10 cellular contexts compared by ENCODE assay signal in the genomic region with DNA sequence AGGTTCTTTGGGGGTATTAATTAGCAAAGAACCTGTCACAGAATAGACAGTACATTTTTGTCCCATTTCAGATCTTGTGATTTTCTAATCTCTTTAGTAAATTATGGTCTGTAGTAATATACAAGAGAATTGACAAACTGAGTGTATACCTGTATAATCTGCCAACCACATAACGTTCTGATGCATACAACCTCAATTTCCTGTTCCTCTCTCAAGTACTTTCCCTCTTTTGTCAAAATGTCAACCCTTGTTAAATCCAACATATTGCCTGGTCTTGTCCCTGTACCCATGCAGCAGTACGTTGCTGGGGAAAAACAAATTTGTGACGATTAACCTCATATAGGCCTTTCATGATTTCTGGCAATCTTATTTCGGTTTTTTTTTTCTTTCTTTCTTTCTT. TPM values are rescaled to one million over a fixed set of nuclear protein-coding genes. Genes with fewer than 3 reads are reported as not detected.
DNase-seq lines count a peak whose midpoint lies in the region; ATAC-seq and TF ChIP-seq lines count a peak whose summit lies in the region.
"Had no signal": no experiment of that assay in that cellular context is flagged by ENCODE, and none has a peak within 500 bp of the region (broad histone marks: within the 10 kb centered on the region; RNA-seq: fewer than 3 reads in every experiment).

No MANE protein-coding gene starts in this region.

- peak overlapping the region in 1 of 2 donors; percentile 94 for H3K4me3 Mint-ChIP-seq in effector memory CD8-positive, alpha-beta T cell

- H3K4me1 ChIP-seq in OCI-LY1 (ENCODE audit: insufficient read depth, low read length, severe bottlenecking) (peaks cover 27% of the 10 kb centered on the region), osteoblast (ENCODE audit: insufficient read depth, low read length) (peaks cover 23% of the 10 kb centered on the region)

- H3K4me2 ChIP-seq in OCI-LY1 (ENCODE audit: low read length) (peak overlapping the region; percentile 90), osteoblast (ENCODE audit: insufficient read depth, low read length) (peak overlapping the region; percentile 82)

- peak overlapping the region; percentile 35 for H3K27ac ChIP-seq in OCI-LY1 (ENCODE audit: low read depth, low read length, poor library complexity, severe bottlenecking)
- peak overlapping the region; percentile 68 for H3K27ac ChIP-seq in osteoblast (ENCODE audit: low read depth, low read length)

- no peaks in the 10 kb centered on the region for H3K9me3 Mint-ChIP-seq in effector memory CD8-positive, alpha-beta T cell

- no peak for ATAC-seq in effector memory CD8-positive, alpha-beta T cell (replicated peaks)
- ATAC-seq in HG02678 (IDR thresholded peaks at IDR 0.05; ENCODE audit: unreplicated experiment) (no peak), GM21381 (IDR thresholded peaks at IDR 0.05; ENCODE audit: unreplicated experiment) (no peak)

- no peaks in the 10 kb centered on the region for H3K27me3 Mint-ChIP-seq in effector memory CD8-positive, alpha-beta T cell

- H3K4me1 Mint-ChIP-seq in effector memory CD8-positive, alpha-beta T cell (ENCODE audit: low read depth in 2 of 2) = peaks cover 19 to 35% of the 10 kb centered on the region in 2 donors

- no peaks in the 10 kb centered on the region for H3K27me3 ChIP-seq in OCI-LY1 (ENCODE audit: insufficient read depth, low read length)
- no peaks in the 10 kb centered on the region for H3K27me3 ChIP-seq in osteoblast (ENCODE audit: insufficient read depth, low read length)

- H3K9me2 ChIP-seq in OCI-LY1 (ENCODE audit: low read depth, low read length) = no peaks in the 10 kb centered on the region

- H3K9ac ChIP-seq in OCI-LY1 (ENCODE audit: low read length) = peak overlapping the region; percentile 86

- TF ChIP-seq CTCF in GM12864 (IDR thresholded peaks at IDR 0.05; ENCODE audit: low read depth, low read length, missing control alignments) (no peak), OCI-LY1 (IDR thresholded peaks at IDR 0.05; ENCODE audit: low read length) (no peak), osteoblast (IDR thresholded peaks at IDR 0.05; ENCODE audit: extremely low read depth, low read depth, low read length) (no peak)

- H3K9me3 ChIP-seq in OCI-LY1 (ENCODE audit: low read length) (no peaks in the 10 kb centered on the region), osteoblast (ENCODE audit: low read depth, low read length) (no peaks in the 10 kb centered on the region)

- H2AFZ ChIP-seq in OCI-LY1 (ENCODE audit: low read length) (no peak overlapping the region), osteoblast (ENCODE audit: low read length) (no peak overlapping the region)

- no peaks in the 10 kb centered on the region for H4K20me1 ChIP-seq in OCI-LY1 (ENCODE audit: insufficient read depth, low read length)
- H4K20me1 ChIP-seq in osteoblast (ENCODE audit: insufficient read depth, low read length) = peaks cover 9% of the 10 kb centered on the region

- H3K4me3 ChIP-seq in GM12864 (ENCODE audit: low read depth, low read length) (peak overlapping the region; percentile 69), OCI-LY1 (ENCODE audit: low read depth, low read length, poor library complexity, severe bottlenecking) (peak overlapping the region; percentile 89), osteoblast (ENCODE audit: insufficient read depth, low read length) (peak overlapping the region; percentile 97)

- H3K27ac Mint-ChIP-seq in effector memory CD8-positive, alpha-beta T cell = peak overlapping the region; percentile 93 to 95

- H3K36me3 Mint-ChIP-seq in effector memory CD8-positive, alpha-beta T cell (ENCODE audit: insufficient read depth) = peaks cover 27% of the 10 kb centered on the region

- H3K36me3 ChIP-seq in OCI-LY1 (ENCODE audit: insufficient read depth, low read length) (peaks cover 31% of the 10 kb centered on the region; the same call in 1 of the 2 replicates), osteoblast (ENCODE audit: insufficient read depth, low read length) (peaks cover 4% of the 10 kb centered on the region)

- H3F3A ChIP-seq in OCI-LY1 (ENCODE audit: insufficient read depth, low read length) = no peaks in the 10 kb centered on the region

- DNase-seq in GM12864 (ENCODE audit: low read depth) (no peak), osteoblast (ENCODE audit: insufficient read length, low spot score, missing footprints) (no peak), NCI-H2029 treated with DMSO at 0.1 percent for 48 hours (lab: John Stamatoyannopoulos, UW) (no peak), NCI-H446 (lab: John Stamatoyannopoulos, UW) (no peak)
- no peak for DNase-seq in effector memory CD8-positive, alpha-beta T cell
- DNase-seq: cortex of kidney, nucleus accumbens had no signal

- peaks cover 6% of the 10 kb centered on the region; the same call in 1 of the 2 replicates for H3K79me2 ChIP-seq in OCI-LY1 (ENCODE audit: insufficient read depth, low read length)
- peaks cover 58% of the 10 kb centered on the region for H3K79me2 ChIP-seq in osteoblast (ENCODE audit: insufficient read depth, low read length)

RNA-seq across cellular contexts. Expression of a gene that starts 1.1 kb away (rescaled TPM):
- total RNA-seq in osteoblast = 19.4 and 20.3 TPM in 2 replicates

RNA-seq across cellular contexts. Expression of a gene that starts 1.3 kb away (rescaled TPM):
- total RNA-seq in osteoblast = 15.9 and 23.3 TPM in 2 replicates
